ENCODE assay signal across 1 cellular context in the genomic region with DNA sequence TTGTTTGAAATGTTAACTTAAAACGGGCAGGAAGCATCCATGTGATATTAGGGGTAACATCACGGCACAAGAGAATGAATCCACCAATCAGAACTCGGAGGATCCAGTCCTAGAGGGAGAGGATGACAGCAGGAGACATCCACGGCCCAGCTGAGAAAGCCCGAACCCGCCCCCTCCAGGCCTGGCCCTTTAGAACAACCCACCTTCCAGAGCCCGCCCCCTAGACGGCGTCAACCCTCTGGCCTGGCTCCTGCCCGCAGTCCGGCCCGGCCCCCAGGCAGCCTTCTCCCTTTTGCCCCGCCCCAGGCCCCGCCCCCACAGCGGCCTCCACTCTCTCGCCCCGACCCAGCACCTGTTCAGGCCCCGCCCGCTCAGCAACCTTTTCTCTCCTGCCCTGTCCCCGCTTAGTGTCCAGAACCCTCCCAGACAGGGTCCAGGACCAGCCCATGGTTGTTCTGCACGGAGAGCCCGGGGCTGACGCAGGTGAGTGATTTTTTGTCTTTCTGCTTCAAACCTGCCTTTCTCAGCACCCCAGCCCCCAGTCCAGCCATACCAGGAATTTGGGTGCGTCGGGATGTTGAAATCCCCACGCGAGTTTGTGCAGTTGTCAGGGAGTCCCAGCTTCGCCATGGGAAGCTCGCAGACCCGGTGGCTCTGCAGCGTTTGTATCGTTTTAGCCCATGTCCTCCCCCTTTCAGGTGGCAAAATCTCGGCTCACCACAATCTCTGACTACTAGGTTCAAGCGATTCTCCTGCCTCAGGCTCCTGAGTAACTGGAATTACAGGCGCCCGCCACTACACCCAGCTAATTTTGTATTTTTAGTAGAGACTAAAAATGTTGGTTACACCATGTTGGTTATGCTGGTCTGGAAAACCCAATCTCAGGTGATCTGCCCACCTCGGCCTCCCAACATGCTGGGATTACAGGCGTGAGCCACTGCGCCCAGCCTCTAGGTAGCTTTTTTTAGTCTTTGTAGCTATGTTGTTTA.
TF ChIP-seq lines count a peak whose summit lies in the region.

No MANE protein-coding gene starts in this region.

TF ChIP-seq in GM23338, 12 proteins besides CTCF, POLR2A, EP300 and RAD21 (continued from another document):
- TF ChIP-seq, protein P1, sequence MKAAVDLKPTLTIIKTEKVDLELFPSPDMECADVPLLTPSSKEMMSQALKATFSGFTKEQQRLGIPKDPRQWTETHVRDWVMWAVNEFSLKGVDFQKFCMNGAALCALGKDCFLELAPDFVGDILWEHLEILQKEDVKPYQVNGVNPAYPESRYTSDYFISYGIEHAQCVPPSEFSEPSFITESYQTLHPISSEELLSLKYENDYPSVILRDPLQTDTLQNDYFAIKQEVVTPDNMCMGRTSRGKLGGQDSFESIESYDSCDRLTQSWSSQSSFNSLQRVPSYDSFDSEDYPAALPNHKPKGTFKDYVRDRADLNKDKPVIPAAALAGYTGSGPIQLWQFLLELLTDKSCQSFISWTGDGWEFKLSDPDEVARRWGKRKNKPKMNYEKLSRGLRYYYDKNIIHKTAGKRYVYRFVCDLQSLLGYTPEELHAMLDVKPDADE (IDR thresholded peaks at IDR 0.05): no peak
